In the genomic region with DNA sequence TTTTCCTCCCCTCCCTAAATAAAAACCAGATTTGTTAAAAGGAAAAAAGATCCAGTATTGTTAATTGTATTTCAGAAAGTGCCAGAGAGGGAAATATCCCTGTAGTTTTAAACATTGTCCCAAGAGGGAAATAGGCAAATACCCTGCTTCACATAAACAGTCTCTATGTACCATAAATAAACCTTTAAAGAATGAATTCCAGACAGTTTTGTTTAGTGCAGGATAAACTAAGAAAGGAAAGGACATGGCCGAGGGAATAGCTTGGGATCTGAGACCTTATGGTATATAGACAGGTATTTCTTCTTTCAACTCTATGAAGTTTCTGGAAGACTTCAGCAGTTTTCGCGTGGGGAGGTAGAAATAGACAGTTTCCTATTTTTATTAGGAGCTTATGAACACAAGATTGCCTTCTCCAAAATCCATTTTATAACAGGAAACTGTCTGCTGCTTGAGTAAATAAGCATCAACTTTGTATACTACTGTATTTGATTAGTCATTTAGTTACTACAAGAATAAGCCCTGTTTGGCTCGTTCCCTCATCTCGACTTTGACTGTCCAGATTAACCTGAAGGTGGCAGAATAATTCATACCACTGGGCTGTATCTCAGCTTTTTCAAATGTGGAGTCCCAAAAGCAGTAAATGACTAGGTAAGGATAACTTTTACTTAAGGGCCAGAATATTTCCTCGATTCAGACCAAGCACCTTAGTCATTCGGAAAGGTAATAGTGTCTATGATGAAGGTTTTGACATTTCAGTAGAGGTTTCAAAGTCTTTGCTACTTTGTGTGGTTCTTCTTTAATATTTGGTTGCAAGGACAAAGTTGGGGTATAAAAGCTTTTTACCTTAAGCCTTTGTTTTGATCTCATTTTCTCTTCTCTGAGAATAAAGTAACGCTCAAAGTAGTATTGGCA, we compare ENCODE assay signal across 8 cellular contexts.
DNase-seq lines count a peak whose midpoint lies in the region; ATAC-seq, FAIRE-seq and TF ChIP-seq lines count a peak whose summit lies in the region.

No MANE protein-coding gene starts in this region.

- no peak overlapping the region for H3K9ac ChIP-seq in H1 (replicated peaks in 1 of 4; ENCODE audit: extremely low read depth in 1 of 4, low read depth in 3 of 4, low read length in 3 of 4)

- no peaks in the 10 kb centered on the region for H3K79me1 ChIP-seq in H1 (ENCODE audit: low read depth, low read length)

- no peak overlapping the region for H3K4ac ChIP-seq in H1 (replicated peaks; ENCODE audit: insufficient read length, low read depth, low read length)

- H2BK5ac ChIP-seq in H1 (ENCODE audit: low read depth, low read length) = no peak overlapping the region

- H2AFZ ChIP-seq in H1 (ENCODE audit: low read length) = no peak overlapping the region

- no peak overlapping the region for H3K18ac ChIP-seq in H1 (ENCODE audit: extremely low read depth, low read length)

- no peaks in the 10 kb centered on the region for H4K20me1 ChIP-seq in H1 (replicated peaks in 1 of 2; ENCODE audit: control insufficient read depth in 1 of 2, insufficient read depth in 2 of 2, low read length in 2 of 2)

- no peak overlapping the region for H3K4me3 ChIP-seq in H1 (ENCODE audit: extremely low read depth in 1 of 4, insufficient read depth in 2 of 4, low read depth in 3 of 4, low read length in 4 of 4)
- H3K4me3 ChIP-seq in naive thymus-derived CD4-positive, alpha-beta T cell (ENCODE audit: low read length) = no peak overlapping the region

- H3K23ac ChIP-seq in H1 (ENCODE audit: insufficient read length) = no peak overlapping the region

- no peak for TF ChIP-seq EP300 in H1 (IDR thresholded peaks at IDR 0.05; ENCODE audit: borderline replicate concordance in 1 of 2, low read depth in 2 of 2, low read length in 2 of 2)

- H3K4me3 Mint-ChIP-seq in naive thymus-derived CD4-positive, alpha-beta T cell = no peak overlapping the region

- no peaks in the 10 kb centered on the region for H3K27me3 Mint-ChIP-seq in naive thymus-derived CD4-positive, alpha-beta T cell

- TF ChIP-seq RAD21 in H1 (IDR thresholded peaks at IDR 0.05 in 1 of 2, conservative IDR thresholded peaks at IDR 0.05 in 1 of 2; ENCODE audit: low read depth in 2 of 2, low read length in 2 of 2) = 0 out of 4 replicates have a peak, but pooled peaks have one; percentile 20 to 24

- H3K27me3 ChIP-seq in H1 (replicated peaks in 1 of 4; ENCODE audit: control insufficient read depth in 3 of 4, extremely low read depth in 1 of 4, insufficient read depth in 3 of 4, low read length in 3 of 4) = no peaks in the 10 kb centered on the region
- no peaks in the 10 kb centered on the region for H3K27me3 ChIP-seq in naive thymus-derived CD4-positive, alpha-beta T cell (ENCODE audit: control insufficient read depth in 2 of 2, insufficient read depth in 2 of 2, low read length in 2 of 2)

- no peak overlapping the region for H2BK12ac ChIP-seq in H1 (ENCODE audit: low read depth, low read length)

- H4K8ac ChIP-seq in H1 (ENCODE audit: extremely low read depth, insufficient read depth, low read length) = no peak overlapping the region; the same call in 1 of the 2 replicates

- H3K27ac Mint-ChIP-seq in naive thymus-derived CD4-positive, alpha-beta T cell = peak overlapping the region in 2 of 9 donors; percentile 59 to 61

- H3K4me2 ChIP-seq in H1 (ENCODE audit: insufficient read depth in 1 of 2, low read depth in 2 of 2, low read length in 2 of 2) = no peak overlapping the region

- no peak overlapping the region for H3K27ac ChIP-seq in H1 (ENCODE audit: low read depth, low read length)
- no peak overlapping the region for H3K27ac ChIP-seq in naive thymus-derived CD4-positive, alpha-beta T cell (ENCODE audit: low read depth, low read length)

- H2AK5ac ChIP-seq in H1 (ENCODE audit: low read depth, low read length) = no peak overlapping the region

- DNase-seq in Daoy (ENCODE audit: low read depth) (peak; percentile 28), NCI-H226 (peak; percentile 54), H1 (ENCODE audit: low read depth in 1 of 2, low spot score in 2 of 2) (no peak), COR-L47 (lab: John Stamatoyannopoulos, UW) (no peak), SHP77 treated with DMSO at 0.1 percent for 48 hours (lab: John Stamatoyannopoulos, UW) (no peak)
- peak in 5 of 9 donors; percentile 20 to 45 (median 43) for DNase-seq in naive thymus-derived CD4-positive, alpha-beta T cell

- intact Hi-C loops in naive thymus-derived CD4-positive, alpha-beta T cell (cut with micrococcal nuclease) = loop anchor here in 1 of 2 donors (1.0 to 5.0 kb wide), 4 partner anchors 71 to 212 kb away; no protein-coding TSS in a partner anchor

- H3K23me2 ChIP-seq in H1 (ENCODE audit: low read depth, low read length) = no peaks in the 10 kb centered on the region

- no peak for TF ChIP-seq CTCF in H1 (IDR thresholded peaks at IDR 0.05; ENCODE audit: control extremely low read depth in 1 of 3, insufficient read depth in 1 of 3, low read depth in 1 of 3, low read length in 3 of 3)

- no peak overlapping the region for H4K91ac ChIP-seq in H1 (replicated peaks; ENCODE audit: insufficient read length, low read length)

- H3K36me3 Mint-ChIP-seq in naive thymus-derived CD4-positive, alpha-beta T cell = peaks cover 27 to 72% (median 53%) of the 10 kb centered on the region in 5 donors

- H3K56ac ChIP-seq in H1 (replicated peaks; ENCODE audit: insufficient read length, low read depth, low read length) = no peak overlapping the region

- H3K4me1 Mint-ChIP-seq in naive thymus-derived CD4-positive, alpha-beta T cell = peaks cover 10 to 57% (median 47%) of the 10 kb centered on the region in 7 donors

- POLR2A ChIA-PET in H1 (lab: Charles Lee; ENCODE audit: partially characterized antibody) = interaction anchor here (0.8 kb wide), 1 partner anchor 105 kb away, joined by 3 read pairs; no protein-coding TSS in a partner anchor
- POLR2A ChIA-PET in naive thymus-derived CD4-positive, alpha-beta T cell (lab: Charles Lee) = interaction anchor here (0.7 to 4.2 kb wide), 5 partner anchors 66 to 212 kb away, joined by 3 to 15 read pairs (median 4); no protein-coding TSS in a partner anchor

- no peak overlapping the region for H2BK120ac ChIP-seq in H1 (replicated peaks; ENCODE audit: low read depth, low read length)

- no peak overlapping the region for H4K5ac ChIP-seq in H1 (ENCODE audit: insufficient read length, low read depth, low read length)

- CTCF ChIA-PET in H1 (lab: Charles Lee; ENCODE audit: partially characterized antibody) = interaction anchor here (0.7 to 2.4 kb wide), 13 partner anchors 10 to 252 kb away, joined by 3 to 10 read pairs (median 4); no protein-coding TSS in a partner anchor
- CTCF ChIA-PET in naive thymus-derived CD4-positive, alpha-beta T cell (lab: Charles Lee) = interaction anchor here (0.7 to 2.5 kb wide), 12 partner anchors 41 to 214 kb away, joined by 3 to 24 read pairs (median 4); a partner anchor contains a TSS

- no peak overlapping the region for H2BK20ac ChIP-seq in H1 (ENCODE audit: low read length)

- peaks cover 4 to 16% (median 9%) of the 10 kb centered on the region in 11 donors for H3K9me3 Mint-ChIP-seq in naive thymus-derived CD4-positive, alpha-beta T cell

- no peak overlapping the region for H3K14ac ChIP-seq in H1 (ENCODE audit: insufficient read length)

- FAIRE-seq in H1 (lab: Jason Lieb, UNC) = no peak

- H2BK15ac ChIP-seq in H1 (ENCODE audit: low read length) = no peak overlapping the region

- H3K9me3 ChIP-seq in H1 (ENCODE audit: insufficient read depth in 2 of 2, low read depth in 1 of 2, low read length in 1 of 2) = peaks cover 7 to 8% of the 10 kb centered on the region in 2 experiments; a peak in 2 of 4 replicates
- H3K9me3 ChIP-seq in naive thymus-derived CD4-positive, alpha-beta T cell (ENCODE audit: control insufficient read depth in 2 of 3, low read length in 3 of 3) = peaks cover 0 to 7% (median 0%) of the 10 kb centered on the region in 3 experiments

- H3K36me3 ChIP-seq in H1 (ENCODE audit: control insufficient read depth in 2 of 4, insufficient read depth in 4 of 4, low read length in 3 of 4) = peaks cover 2 to 28% (median 11%) of the 10 kb centered on the region in 4 experiments; a peak in 5 of 8 replicates
- peaks cover 4 to 30% (median 12%) of the 10 kb centered on the region in 3 experiments for H3K36me3 ChIP-seq in naive thymus-derived CD4-positive, alpha-beta T cell (ENCODE audit: control insufficient read depth in 2 of 3, insufficient read depth in 3 of 3, low read length in 3 of 3)

- TF ChIP-seq POLR2A in H1 (IDR thresholded peaks at IDR 0.05; ENCODE audit: control extremely low read depth in 1 of 2, low read depth in 2 of 2, low read length in 2 of 2) = no peak

- H3K79me2 ChIP-seq in H1 (ENCODE audit: control insufficient read depth in 1 of 2, insufficient read depth in 2 of 2, low read length in 2 of 2) = no peaks in the 10 kb centered on the region

- H3K4me1 ChIP-seq in H1 (replicated peaks in 1 of 4; ENCODE audit: control insufficient read depth in 3 of 4, insufficient read depth in 4 of 4, low read length in 3 of 4) = no peaks in the 10 kb centered on the region
- H3K4me1 ChIP-seq in naive thymus-derived CD4-positive, alpha-beta T cell (ENCODE audit: control insufficient read depth in 2 of 2, insufficient read depth in 2 of 2, low read length in 2 of 2) = peaks cover 0 to 11% of the 10 kb centered on the region in 2 donors

- WGBS in H1 (ENCODE audit: extremely low coverage in 1 of 2, insufficient coverage in 1 of 2, insufficient read length in 1 of 2, insufficient replicate concordance in 2 of 2, low coverage in 1 of 2, low lambda C conversion rate in 2 of 2, missing lambda C conversion rate in 1 of 2), 2 experiments = 80% methylated on average over 8 of the region's 8 CpGs; no CpG with 5 or more reads in 1 of the 2 experiments

- ATAC-seq in naive thymus-derived CD4-positive, alpha-beta T cell = peak; percentile 49
- ATAC-seq in GM19023 (IDR thresholded peaks at IDR 0.05; ENCODE audit: unreplicated experiment) = no peak
- no peak for ATAC-seq in HG03045 (IDR thresholded peaks at IDR 0.05; ENCODE audit: unreplicated experiment)

TF ChIP-seq in H1, 55 proteins besides CTCF, POLR2A, EP300 and RAD21:
- TF ChIP-seq JUN (IDR thresholded peaks at IDR 0.05; ENCODE audit: low read depth, low read length) (no peak), MAFK (IDR thresholded peaks at IDR 0.05; ENCODE audit: low read depth, low read length) (no peak), KDM1A (IDR thresholded peaks at IDR 0.05; ENCODE audit: borderline replicate concordance, low read length) (no peak)

Comparison
In these comparisons a context has a peak if more than half of its experiments do, and no peak if none do; other contexts are left out.
1. DNase-seq: peak in Daoy (single experiment), NCI-H226 (single experiment) and naive thymus-derived CD4-positive, alpha-beta T cell (5 of 9); none in H1 (0 of 2), COR-L47 (single experiment) and SHP77 treated with DMSO at 0.1 percent for 48 hours (single experiment).